ENCODE assay signal across 2 cellular contexts in genomic region chr13:74052402-74052928, GRCh38.
TF ChIP-seq lines count a peak whose summit lies in the region.

No MANE protein-coding gene starts in this region.

TF ChIP-seq in GM23338, 12 proteins besides CTCF, POLR2A, EP300 and RAD21 (continued from another document):
- TF ChIP-seq REST (IDR thresholded peaks at IDR 0.05; ENCODE audit: unreplicated experiment) (no peak), EZH2 (IDR thresholded peaks at IDR 0.05; ENCODE audit: low read depth, unreplicated experiment) (no peak), POLR2AphosphoS5 (IDR thresholded peaks at IDR 0.05; ENCODE audit: low read depth) (no peak), STAT1 (IDR thresholded peaks at IDR 0.05; ENCODE audit: unreplicated experiment) (no peak), ETS1 (IDR thresholded peaks at IDR 0.05) (no peak), EZH2phosphoT487 (IDR thresholded peaks at IDR 0.05; ENCODE audit: unreplicated experiment) (no peak)

TF ChIP-seq in H1, 55 proteins besides CTCF, POLR2A, EP300 and RAD21:
- TF ChIP-seq USF2 (IDR thresholded peaks at IDR 0.05; ENCODE audit: low read length) (peak; percentile 89), HDAC6 (IDR thresholded peaks at IDR 0.05; ENCODE audit: low read depth, low read length) (no peak), MAX (IDR thresholded peaks at IDR 0.05) (0 out of 2 replicates have a peak, but pooled peaks have one; percentile 19), SP4 (IDR thresholded peaks at IDR 0.05; ENCODE audit: low read length) (peak; percentile 93; the same call in 1 of the 2 replicates), SP1 (IDR thresholded peaks at IDR 0.05; ENCODE audit: low read depth, low read length) (no peak)
- TF ChIP-seq, protein P1, sequence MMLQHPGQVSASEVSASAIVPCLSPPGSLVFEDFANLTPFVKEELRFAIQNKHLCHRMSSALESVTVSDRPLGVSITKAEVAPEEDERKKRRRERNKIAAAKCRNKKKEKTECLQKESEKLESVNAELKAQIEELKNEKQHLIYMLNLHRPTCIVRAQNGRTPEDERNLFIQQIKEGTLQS (IDR thresholded peaks at IDR 0.05; ENCODE audit: insufficient read depth, low read depth, low read length): peak; percentile 64
